ENCODE assay signal across 29 cellular contexts in genomic region chr2:199865905-199866304, GRCh38. TPM values are rescaled to one million over a fixed set of nuclear protein-coding genes. Genes with fewer than 3 reads are reported as not detected.
DNase-seq lines count a peak whose midpoint lies in the region; ATAC-seq, FAIRE-seq and TF ChIP-seq lines count a peak whose summit lies in the region.
"Had no signal": no experiment of that assay in that cellular context is flagged by ENCODE, and none has a peak within 500 bp of the region (broad histone marks: within the 10 kb centered on the region; RNA-seq: fewer than 3 reads in every experiment).

No MANE protein-coding gene starts in this region.

- no peak for TF ChIP-seq CTCF in HepG2 (CRISPR knock-in tag; IDR thresholded peaks at IDR 0.05)
- no peak for TF ChIP-seq CTCF in right lobe of liver (IDR thresholded peaks at IDR 0.05)

- H3K9ac ChIP-seq in HepG2 (ENCODE audit: insufficient read depth, low read depth, low read length), result no peak overlapping the region
- H3K9ac ChIP-seq: BLaER1; BLaER1 treated with 17β-estradiol and CSF1 and Interleukin-3, amounts not matched to agents 10 nM and 100 nM had no signal

- CTCF ChIA-PET in HepG2 (lab: Yijun Ruan, JAX; ENCODE audit: low intra/inter-chr PET ratio, low total read pairs), result no interaction called here

- no peak for FAIRE-seq in HepG2 (lab: Jason Lieb, UNC)
- FAIRE-seq: A204.1, A549, D721Med had no signal

- no peak overlapping the region for H2AFZ ChIP-seq in HepG2 (ENCODE audit: low read length)

- TF ChIP-seq RAD21 in HepG2 (CRISPR knock-in tag; IDR thresholded peaks at IDR 0.05), result no peak

- intact Hi-C loops in HepG2 (cut with micrococcal nuclease; ENCODE audit: unreplicated experiment), result no loop called here
- intact Hi-C loops in right lobe of liver (cut with DNase I), result no loop called here

- H4K20me1 ChIP-seq in HepG2 (ENCODE audit: insufficient read depth, low read length), result no peaks in the 10 kb centered on the region
- H4K20me1 ChIP-seq: BLaER1; BLaER1 treated with 17β-estradiol and CSF1 and Interleukin-3, amounts not matched to agents 10 nM and 100 nM had no signal

- TF ChIP-seq POLR2A in HepG2 (IDR thresholded peaks at IDR 0.05; ENCODE audit: insufficient read depth in 1 of 2, low read depth in 2 of 2, low read length in 2 of 2) (no peak), right lobe of liver (IDR thresholded peaks at IDR 0.05) (no peak)

- WGBS in HepG2 (ENCODE audit: low lambda C conversion rate), result 62% methylated on average over 4 of the region's 4 CpGs
- 90% methylated on average over 4 of the region's 4 CpGs for WGBS in right lobe of liver (ENCODE audit: insufficient coverage, low coverage, low lambda C conversion rate, missing lambda C conversion rate)

- H3K79me2 ChIP-seq in HepG2 (ENCODE audit: insufficient read depth, low read length), result no peaks in the 10 kb centered on the region

- ATAC-seq in HepG2, result no peak
- no peak for ATAC-seq in right lobe of liver
- ATAC-seq: A549; CD8-positive, alpha-beta T cell had no signal

- in situ Hi-C loops in HepG2 (cut with HindIII; ENCODE audit: extremely low pct_ligation_motif_present, low pct_unique_long_range_greater_than_20kb), result no loop called here

- BruUV-seq in HepG2 (replicated peaks; lab: Mats Ljungman, UMichigan), result no TSS peak

- H3K36me3 ChIP-seq in HepG2 (replicated peaks in 1 of 2; ENCODE audit: control insufficient read depth in 1 of 2, insufficient read depth in 2 of 2, low read length in 2 of 2) (no peaks in the 10 kb centered on the region), right lobe of liver (no peaks in the 10 kb centered on the region)
- H3K36me3 ChIP-seq: BE2C; BLaER1; BLaER1 treated with 17β-estradiol and CSF1 and Interleukin-3, amounts not matched to agents 10 nM and 100 nM had no signal

- H3K27me3 ChIP-seq in HepG2 (ENCODE audit: control insufficient read depth in 1 of 2, insufficient read depth in 2 of 2, low read length in 2 of 2) (no peaks in the 10 kb centered on the region), right lobe of liver (no peaks in the 10 kb centered on the region)
- H3K27me3 ChIP-seq: BLaER1; BLaER1 treated with 17β-estradiol and CSF1 and Interleukin-3, amounts not matched to agents 10 nM and 100 nM had no signal

- no peak for DNase-seq in HepG2 (ENCODE audit: low spot score)
- DNase-seq in right lobe of liver, result no peak
- DNase-seq: 8988T; ACHN; AML-193; BE2C; C1 segment of cervical spinal cord; Caco-2; Calu3; CD4-positive, alpha-beta memory T cell; CD4-positive, alpha-beta T cell; CD4-positive, CD25-positive, alpha-beta regulatory T cell; CD8-positive, alpha-beta memory T cell; CD8-positive, alpha-beta T cell; COR-L47; DMS 273 treated with DMSO at 0.1 percent for 48 hours; DMS153; DMS53; DMS79; DMS79 treated with DMSO at 0.1 percent for 48 hours; DND-41; EL had no signal

- no peak overlapping the region for H3K4me2 ChIP-seq in HepG2 (ENCODE audit: low read depth, low read length)
- H3K4me2 ChIP-seq: A549; BLaER1; BLaER1 treated with 17β-estradiol and CSF1 and Interleukin-3, amounts not matched to agents 10 nM and 100 nM had no signal

- H3K27ac ChIP-seq in HepG2 (ENCODE audit: extremely low read length, insufficient read depth, low read length) (no peak overlapping the region), right lobe of liver (no peak overlapping the region)
- H3K27ac ChIP-seq: 22Rv1; A549; BLaER1; BLaER1 treated with 17β-estradiol and CSF1 and Interleukin-3, amounts not matched to agents 10 nM and 100 nM; C4-2B had no signal

- POLR2A ChIA-PET in HepG2 (lab: Yijun Ruan, JAX), result no interaction called here

- H3K9me3 ChIP-seq in HepG2 (ENCODE audit: low read length) (no peaks in the 10 kb centered on the region), right lobe of liver (no peaks in the 10 kb centered on the region)
- H3K9me3 ChIP-seq: A549; BE2C; BLaER1; BLaER1 treated with 17β-estradiol and CSF1 and Interleukin-3, amounts not matched to agents 10 nM and 100 nM; Caco-2 had no signal

- H3K4me1 ChIP-seq in HepG2 (ENCODE audit: insufficient read depth, low read length) (no peaks in the 10 kb centered on the region), right lobe of liver (no peaks in the 10 kb centered on the region)
- H3K4me1 ChIP-seq: A549, BE2C, Caco-2 had no signal

- TF ChIP-seq EP300 in HepG2 (IDR thresholded peaks at IDR 0.05; ENCODE audit: low read depth in 2 of 2, low read length in 2 of 2) (no peak), HepG2 (CRISPR knock-in tag; IDR thresholded peaks at IDR 0.05; ENCODE audit: borderline replicate concordance) (no peak)

- H3K4me3 ChIP-seq in HepG2 (replicated peaks in 1 of 3; ENCODE audit: insufficient read depth in 1 of 3, low read depth in 2 of 3, low read length in 3 of 3), result no peak overlapping the region
- H3K4me3 ChIP-seq in right lobe of liver, result no peak overlapping the region
- H3K4me3 ChIP-seq: A549; BLaER1; BLaER1 treated with 17β-estradiol and CSF1 and Interleukin-3, amounts not matched to agents 10 nM and 100 nM had no signal

TF ChIP-seq in HepG2, 621 proteins besides CTCF, POLR2A, EP300 and RAD21 (continues in another document):
- TF ChIP-seq NR0B2 (CRISPR knock-in tag; IDR thresholded peaks at IDR 0.05) (no peak), ATF7 (IDR thresholded peaks at IDR 0.05) (peak; percentile 68), ATF7 (CRISPR knock-in tag; IDR thresholded peaks at IDR 0.05) (no peak), CREB1 (IDR thresholded peaks at IDR 0.05) (peak; percentile 82), CREB1 (CRISPR knock-in tag; IDR thresholded peaks at IDR 0.05) (no peak), FOXP1 (IDR thresholded peaks at IDR 0.05) (peak; percentile 40; the same call in 1 of the 2 replicates), FOXP1 (CRISPR knock-in tag; IDR thresholded peaks at IDR 0.05) (no peak), HNF4A (CRISPR knock-in tag; IDR thresholded peaks at IDR 0.05) (no peak)

RNA-seq across cellular contexts. Expression of gene FTCDNL1, which starts 14.9 kb away (rescaled TPM):
- 1.1 and 1.4 TPM in 2 replicates for total RNA-seq in HepG2 (2016; rRNA removed; fragmentation: Illumina TruSeq; extraction: Trizol)
- total RNA-seq in HepG2 (2016; cell fraction: cytosol; rRNA removed; fragmentation: Illumina TruSeq; extraction: Trizol; ENCODE audit: low read depth), result 3.0 and 3.3 TPM in 2 replicates
- 1.4 TPM in 2 replicates for total RNA-seq in HepG2 (2016; cell fraction: insoluble cytoplasmic fraction; rRNA removed; fragmentation: Illumina TruSeq; extraction: Trizol)
- total RNA-seq in HepG2 (2016; cell fraction: membrane; rRNA removed; fragmentation: Illumina TruSeq; extraction: Trizol), result 2.4 and 4.0 TPM in 2 replicates
- 0.65 and 1.5 TPM in 2 replicates for total RNA-seq in HepG2 (2016; cell fraction: nucleus; rRNA removed; fragmentation: Illumina TruSeq; extraction: Trizol)
- polyA plus RNA-seq in HepG2 (2011; rRNA removed), result 0.65 and 0.98 TPM in 2 replicates
- polyA plus RNA-seq in HepG2 (2011; cell fraction: cytosol; rRNA removed), result 0.35 and 0.40 TPM in 2 replicates
- 0.76 TPM in 1 of 2 replicates, not detected in the other for polyA plus RNA-seq in HepG2 (2011; cell fraction: nucleus; rRNA removed)
- 0.35 and 1.4 TPM in 2 replicates for polyA plus RNA-seq in HepG2 (2012)
- polyA plus RNA-seq in HepG2 (2016; cell fraction: cytosol; fragmentation: Illumina TruSeq; extraction: Trizol; ENCODE audit: low read depth), result 4.0 and 4.1 TPM in 2 replicates
- polyA plus RNA-seq in HepG2 (2016; cell fraction: insoluble cytoplasmic fraction; fragmentation: Illumina TruSeq; extraction: Trizol; ENCODE audit: low read depth), result 1.3 and 1.6 TPM in 2 replicates
- 3.6 and 4.4 TPM in 2 replicates for polyA plus RNA-seq in HepG2 (2016; cell fraction: membrane; fragmentation: Illumina TruSeq; extraction: Trizol; ENCODE audit: low read depth)
- 0.53 and 0.70 TPM in 2 replicates for polyA plus RNA-seq in HepG2 (2016; cell fraction: nucleus; fragmentation: Illumina TruSeq; extraction: Trizol; ENCODE audit: insufficient read depth, low read depth)
- 1.0 and 1.4 TPM in 2 replicates for polyA minus RNA-seq in HepG2 (2011; rRNA and poly(A)+ RNA removed; ENCODE audit: low replicate concordance)
- polyA minus RNA-seq in HepG2 (2011; cell fraction: cytosol; rRNA and poly(A)+ RNA removed), result 0.69 TPM in 1 of 2 replicates, not detected in the other
- 0.52 and 3.4 TPM in 2 replicates for polyA minus RNA-seq in HepG2 (2011; cell fraction: nucleus; rRNA and poly(A)+ RNA removed)
- 1 to 10 TPM; 2.7 to 8.7 (median 6.7) TPM for total RNA-seq in right lobe of liver

RNA-seq across cellular contexts. Expression of gene C2orf69, which starts 45.2 kb away (rescaled TPM):
- total RNA-seq in HepG2 (2016; rRNA removed; fragmentation: Illumina TruSeq; extraction: Trizol) (19.3 and 24.2 TPM in 2 replicates), right lobe of liver (1 to 10 TPM; 5.8 to 7.9 (median 6.9) TPM)
- 4.9 and 5.3 TPM in 2 replicates for total RNA-seq in HepG2 (2016; cell fraction: cytosol; rRNA removed; fragmentation: Illumina TruSeq; extraction: Trizol; ENCODE audit: low read depth)
- 19.4 and 23.1 TPM in 2 replicates for total RNA-seq in HepG2 (2016; cell fraction: insoluble cytoplasmic fraction; rRNA removed; fragmentation: Illumina TruSeq; extraction: Trizol)
- total RNA-seq in HepG2 (2016; cell fraction: membrane; rRNA removed; fragmentation: Illumina TruSeq; extraction: Trizol), result 22.5 and 26.7 TPM in 2 replicates
- 13.2 and 15.3 TPM in 2 replicates for total RNA-seq in HepG2 (2016; cell fraction: nucleus; rRNA removed; fragmentation: Illumina TruSeq; extraction: Trizol)
- 3.5 and 4.8 TPM in 2 replicates for polyA plus RNA-seq in HepG2 (2011; rRNA removed)
- polyA plus RNA-seq in HepG2 (2011; cell fraction: cytosol; rRNA removed), result 2.3 and 2.4 TPM in 2 replicates
- polyA plus RNA-seq in HepG2 (2011; cell fraction: nucleus; rRNA removed), result 1.9 and 3.0 TPM in 2 replicates
- 11.0 and 12.1 TPM in 2 replicates for polyA plus RNA-seq in HepG2 (2012)
- 4.6 and 4.7 TPM in 2 replicates for polyA plus RNA-seq in HepG2 (2016; cell fraction: cytosol; fragmentation: Illumina TruSeq; extraction: Trizol; ENCODE audit: low read depth)
- 23.9 and 24.0 TPM in 2 replicates for polyA plus RNA-seq in HepG2 (2016; cell fraction: insoluble cytoplasmic fraction; fragmentation: Illumina TruSeq; extraction: Trizol; ENCODE audit: low read depth)
- polyA plus RNA-seq in HepG2 (2016; cell fraction: membrane; fragmentation: Illumina TruSeq; extraction: Trizol; ENCODE audit: low read depth), result 13.9 and 16.3 TPM in 2 replicates
- 15.4 and 18.7 TPM in 2 replicates for polyA plus RNA-seq in HepG2 (2016; cell fraction: nucleus; fragmentation: Illumina TruSeq; extraction: Trizol; ENCODE audit: insufficient read depth, low read depth)
- 1.9 and 5.7 TPM in 2 replicates for polyA minus RNA-seq in HepG2 (2011; rRNA and poly(A)+ RNA removed; ENCODE audit: low replicate concordance)
- polyA minus RNA-seq in HepG2 (2011; cell fraction: cytosol; rRNA and poly(A)+ RNA removed), result 7.8 and 7.9 TPM in 2 replicates
- polyA minus RNA-seq in HepG2 (2011; cell fraction: nucleus; rRNA and poly(A)+ RNA removed), result 8.2 and 9.7 TPM in 2 replicates
